ENCODE assay signal across 17 cellular contexts in the genomic region with DNA sequence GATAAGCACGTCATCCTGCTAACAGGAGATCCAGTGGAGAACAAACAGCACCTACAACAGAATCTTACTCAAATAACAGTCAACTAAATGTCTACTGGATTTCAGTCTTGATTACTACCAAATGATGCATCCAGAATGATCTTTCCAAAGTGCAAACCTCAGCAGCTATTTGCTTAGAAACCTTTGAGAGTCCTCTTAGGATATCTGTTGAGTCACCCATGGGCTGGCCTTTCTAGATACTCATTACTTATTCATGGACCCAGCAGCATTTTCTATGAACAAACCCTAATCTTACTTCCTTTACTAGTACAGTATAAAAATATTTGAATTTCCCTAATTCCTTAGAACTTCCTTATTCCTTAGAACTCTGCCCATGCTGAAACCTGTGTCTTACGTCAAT.
DNase-seq lines count a peak whose midpoint lies in the region; ATAC-seq, FAIRE-seq and TF ChIP-seq lines count a peak whose summit lies in the region.
"Had no signal": no experiment of that assay in that cellular context is flagged by ENCODE, and none has a peak within 500 bp of the region (broad histone marks: within the 10 kb centered on the region; RNA-seq: fewer than 3 reads in every experiment).

No MANE protein-coding gene starts in this region.

- H3K4me2 ChIP-seq in PC-3 (ENCODE audit: low read length), result no peak overlapping the region
- H3K4me2 ChIP-seq: BLaER1, GM23338 had no signal

- H3K9ac ChIP-seq in PC-3 (ENCODE audit: low read length), result no peak overlapping the region
- H3K9ac ChIP-seq: BLaER1 had no signal

- peaks cover 4% of the 10 kb centered on the region for H3K9me3 Mint-ChIP-seq in HFFc6
- H3K9me3 Mint-ChIP-seq: GM23338 had no signal

- intact Hi-C loops in PC-3 (cut with micrococcal nuclease), result no loop called here

- H3K27ac ChIP-seq in PC-3 (ENCODE audit: low read length), result no peak overlapping the region
- H3K27ac ChIP-seq: BLaER1 had no signal

- no peak overlapping the region for H3K4me3 ChIP-seq in PC-3 (ENCODE audit: low read length)
- H3K4me3 ChIP-seq in bronchial epithelial cell (ENCODE audit: low read depth, low read length), result no peak overlapping the region
- H3K4me3 ChIP-seq: BLaER1, GM23338 had no signal

- ATAC-seq in PC-3 (no peak), GM21786 (IDR thresholded peaks at IDR 0.05; ENCODE audit: unreplicated experiment) (no peak)
- ATAC-seq: GM23338, HepG2, Panc1 had no signal

- H3K36me3 ChIP-seq in PC-3 (ENCODE audit: low read depth, low read length), result no peaks in the 10 kb centered on the region
- H3K36me3 ChIP-seq in bronchial epithelial cell (ENCODE audit: control insufficient read depth, insufficient read depth, low read length), result no peaks in the 10 kb centered on the region
- H3K36me3 ChIP-seq: BLaER1 had no signal

- POLR2A ChIA-PET in PC-3 (lab: Charles Lee; ENCODE audit: unreplicated experiment), result interaction anchor here (0.6 kb wide), 1 partner anchor 756 kb away, joined by 21 read pairs; no protein-coding TSS in a partner anchor

- peak overlapping the region; percentile 48 for H3K27ac Mint-ChIP-seq in HFFc6
- H3K27ac Mint-ChIP-seq: CD8-positive, alpha-beta memory T cell; GM23338; T-helper 1 cell treated with Interleukin-12 subunit alpha and Interleukin-12 subunit beta and Interleukin-4 antibody, amounts not matched to agents 30 μg/mL and 1 μg/mL, for 36 hours had no signal

- H3K27me3 ChIP-seq in PC-3 (ENCODE audit: low read length), result no peaks in the 10 kb centered on the region
- no peaks in the 10 kb centered on the region for H3K27me3 ChIP-seq in bronchial epithelial cell (ENCODE audit: control insufficient read depth, insufficient read depth, low read length)
- H3K27me3 ChIP-seq: BLaER1 had no signal

- CTCF ChIA-PET in PC-3 (lab: Charles Lee), result no interaction called here

- DNase-seq in HFFc6, result peak; percentile 60
- peak; percentile 25 for DNase-seq in PC-3
- DNase-seq in bronchial epithelial cell (ENCODE audit: low read depth), result peak; percentile 8
- DNase-seq in stromal cell of bone marrow (ENCODE audit: low read depth), result peak; percentile 18
- no peak for DNase-seq in NCI-H82 treated with DMSO at 0.1 percent for 48 hours (lab: John Stamatoyannopoulos, UW; ENCODE audit: unreplicated experiment)
- DNase-seq in SIG-M5 treated with dmso at 0.1 percent for 504 hours (lab: John Stamatoyannopoulos, UW; ENCODE audit: unreplicated experiment), result no peak
- DNase-seq: CD8-positive, alpha-beta memory T cell; Kasumi-1; NCI-H1436 treated with DMSO at 0.1 percent for 48 hours; SHP77 had no signal

- no peaks in the 10 kb centered on the region for H3K9me2 ChIP-seq in PC-3 (replicated peaks; ENCODE audit: low read length)

- no peaks in the 10 kb centered on the region for H3K9me3 ChIP-seq in PC-3 (ENCODE audit: low read length)
- H3K9me3 ChIP-seq: BLaER1 had no signal

- no TSS peak for BruUV-seq in PC-3 (replicated peaks; lab: Mats Ljungman, UMichigan)

- no peak overlapping the region for H2AFZ ChIP-seq in PC-3 (ENCODE audit: low read length)
- H2AFZ ChIP-seq: GM23338 had no signal

- H4K20me1 ChIP-seq in PC-3 (ENCODE audit: low read length), result no peaks in the 10 kb centered on the region
- H4K20me1 ChIP-seq: BLaER1 had no signal

- FAIRE-seq in bronchial epithelial cell (lab: Jason Lieb, UNC), result no peak
- FAIRE-seq: GM12891, HepG2 had no signal

- H3K4me1 ChIP-seq in PC-3 (ENCODE audit: insufficient read depth, low read length), result no peaks in the 10 kb centered on the region
- H3K4me1 ChIP-seq: BLaER1 had no signal

- no peaks in the 10 kb centered on the region for H3K27me3 Mint-ChIP-seq in HFFc6 (ENCODE audit: insufficient read depth)
- H3K27me3 Mint-ChIP-seq: CD8-positive, alpha-beta memory T cell had no signal

- H3F3A ChIP-seq in PC-3 (ENCODE audit: low read length, unreplicated experiment), result no peaks in the 10 kb centered on the region

- TF ChIP-seq CTCF in HFFc6 (IDR thresholded peaks at IDR 0.05) (no peak), PC-3 (conservative IDR thresholded peaks at IDR 0.05; ENCODE audit: low read depth, low read length) (no peak), bronchial epithelial cell (IDR thresholded peaks at IDR 0.05; ENCODE audit: insufficient read depth, low read length, severe bottlenecking) (no peak)

- H3K79me2 ChIP-seq in PC-3 (ENCODE audit: low read length), result no peaks in the 10 kb centered on the region

- H3K4me1 Mint-ChIP-seq in HFFc6 (ENCODE audit: low read depth), result peaks cover 17% of the 10 kb centered on the region
- H3K4me1 Mint-ChIP-seq: CD8-positive, alpha-beta memory T cell; GM23338 had no signal

- peaks cover 4% of the 10 kb centered on the region; the same call in 1 of the 2 replicates for H3K36me3 Mint-ChIP-seq in HFFc6 (ENCODE audit: low read depth)
- H3K36me3 Mint-ChIP-seq: CD8-positive, alpha-beta memory T cell had no signal

- no peak overlapping the region for H3K4me3 Mint-ChIP-seq in HFFc6
- H3K4me3 Mint-ChIP-seq: CD8-positive, alpha-beta memory T cell; GM23338; T-helper 1 cell treated with Interleukin-12 subunit alpha and Interleukin-12 subunit beta and Interleukin-4 antibody, amounts not matched to agents 30 μg/mL and 1 μg/mL, for 36 hours had no signal

Comparison
In these comparisons a context has a peak if more than half of its experiments do, and no peak if none do; other contexts are left out.
1. DNase-seq: peak in HFFc6 (single experiment), PC-3 (single experiment), bronchial epithelial cell (single experiment) and stromal cell of bone marrow (single experiment); none in NCI-H82 treated with DMSO at 0.1 percent for 48 hours (single experiment) and SIG-M5 treated with dmso at 0.1 percent for 504 hours (single experiment).